1 cellular context compared by ENCODE assay signal in the genomic region with DNA sequence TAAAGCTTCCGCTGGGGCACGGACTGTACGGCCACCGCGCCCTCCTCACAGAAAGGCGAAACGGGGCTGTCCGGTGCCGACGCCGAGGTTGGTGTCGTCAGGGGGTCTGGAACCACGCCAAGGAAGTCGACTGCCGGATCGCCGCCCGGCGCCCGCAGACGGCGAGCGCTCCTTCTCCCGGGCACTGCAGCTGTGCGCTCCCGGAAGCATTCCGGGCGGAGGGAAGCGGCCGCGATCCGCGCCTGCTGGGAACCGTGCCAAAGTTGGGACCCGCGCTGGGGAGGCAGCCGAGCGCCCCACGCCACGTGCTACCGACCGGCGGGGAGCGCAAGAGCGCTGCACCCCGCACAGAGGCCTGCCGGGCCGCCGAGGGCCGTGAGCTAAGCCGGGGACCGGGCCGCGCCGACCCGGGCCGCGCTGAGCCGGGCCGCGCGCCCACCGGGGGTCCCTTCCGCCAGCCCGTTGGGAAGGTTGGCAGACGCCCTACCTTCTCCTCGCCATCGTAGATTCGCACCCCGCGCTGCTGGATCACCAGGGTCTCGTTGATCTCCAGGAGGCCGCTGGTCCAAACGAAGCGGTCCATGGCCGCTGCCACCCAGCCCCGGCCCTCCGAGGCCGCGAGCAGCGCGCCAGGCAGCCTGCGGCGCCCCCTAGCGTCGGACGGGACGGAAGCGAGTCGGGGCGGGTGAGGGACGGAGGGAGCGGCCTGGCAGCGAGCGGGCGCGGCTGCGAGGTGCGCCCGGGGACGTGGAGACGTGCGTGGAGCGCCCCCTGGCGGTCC.
TF ChIP-seq lines count a peak whose summit lies in the region.

A gene with protein sequence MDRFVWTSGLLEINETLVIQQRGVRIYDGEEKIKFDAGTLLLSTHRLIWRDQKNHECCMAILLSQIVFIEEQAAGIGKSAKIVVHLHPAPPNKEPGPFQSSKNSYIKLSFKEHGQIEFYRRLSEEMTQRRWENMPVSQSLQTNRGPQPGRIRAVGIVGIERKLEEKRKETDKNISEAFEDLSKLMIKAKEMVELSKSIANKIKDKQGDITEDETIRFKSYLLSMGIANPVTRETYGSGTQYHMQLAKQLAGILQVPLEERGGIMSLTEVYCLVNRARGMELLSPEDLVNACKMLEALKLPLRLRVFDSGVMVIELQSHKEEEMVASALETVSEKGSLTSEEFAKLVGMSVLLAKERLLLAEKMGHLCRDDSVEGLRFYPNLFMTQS (minus strand): TSS at position 623 of the 781 bp plus-strand sequence. CDS start 40 bp downstream, at position 583.

TF ChIP-seq in HepG2, 621 proteins besides CTCF, POLR2A, EP300 and RAD21 (continued from another document and continues in another):
- TF ChIP-seq ZBTB10 (CRISPR knock-in tag; IDR thresholded peaks at IDR 0.05; ENCODE audit: borderline replicate concordance) (no peak), SAP130 (CRISPR knock-in tag; IDR thresholded peaks at IDR 0.05; ENCODE audit: low read depth) (peak; percentile 76), MTERF4 (CRISPR knock-in tag; IDR thresholded peaks at IDR 0.05) (peak; percentile 79), RERE (CRISPR knock-in tag; IDR thresholded peaks at IDR 0.05; ENCODE audit: low read depth) (no peak), TCF12 (IDR thresholded peaks at IDR 0.05) (no peak), TCF12 (CRISPR knock-in tag; IDR thresholded peaks at IDR 0.05) (no peak), ZBTB8A (CRISPR knock-in tag; IDR thresholded peaks at IDR 0.05; ENCODE audit: borderline replicate concordance, low read depth) (no peak), ELF4 (CRISPR knock-in tag; IDR thresholded peaks at IDR 0.05; ENCODE audit: borderline replicate concordance) (0 out of 2 replicates have a peak, but pooled peaks have one; percentile 42), ZNF550 (CRISPR knock-in tag; IDR thresholded peaks at IDR 0.05; ENCODE audit: borderline replicate concordance) (no peak), KDM6A (CRISPR knock-in tag; IDR thresholded peaks at IDR 0.05; ENCODE audit: low read depth) (no peak), TRIM24 (CRISPR knock-in tag; IDR thresholded peaks at IDR 0.05) (no peak), SP4 (CRISPR knock-in tag; IDR thresholded peaks at IDR 0.05) (peak; percentile 64), MAF1 (CRISPR knock-in tag; IDR thresholded peaks at IDR 0.05; ENCODE audit: borderline replicate concordance) (peak; percentile 50; the same call in 1 of the 2 replicates), NR1H2 (CRISPR knock-in tag; IDR thresholded peaks at IDR 0.05; ENCODE audit: borderline replicate concordance, low read depth) (peak; percentile 38; the same call in 1 of the 2 replicates), SRSF1 (optimal IDR thresholded peaks at IDR 0.05; ENCODE audit: low read depth, low read length) (no peak), ZBTB7B (CRISPR knock-in tag; IDR thresholded peaks at IDR 0.05) (peak; percentile 10), RBAK (CRISPR knock-in tag; IDR thresholded peaks at IDR 0.05) (no peak), ATRX (CRISPR knock-in tag; IDR thresholded peaks at IDR 0.05; ENCODE audit: borderline replicate concordance) (no peak), ZFP82 (CRISPR knock-in tag; IDR thresholded peaks at IDR 0.05; ENCODE audit: borderline replicate concordance) (peak; percentile 98; the same call in 1 of the 2 replicates), CBX2 (IDR thresholded peaks at IDR 0.05; ENCODE audit: low read depth, low read length) (no peak), CBX2 (CRISPR knock-in tag; IDR thresholded peaks at IDR 0.05; ENCODE audit: low read depth) (0 out of 2 replicates have a peak, but pooled peaks have one; percentile 59), ZNF367 (CRISPR knock-in tag; IDR thresholded peaks at IDR 0.05; ENCODE audit: borderline replicate concordance) (peak; percentile 53; the same call in 1 of the 2 replicates), ZBTB7A (CRISPR knock-in tag; IDR thresholded peaks at IDR 0.05) (peak; percentile 71), HES4 (CRISPR knock-in tag; IDR thresholded peaks at IDR 0.05; ENCODE audit: borderline replicate concordance) (peak; percentile 95), ZNF691 (CRISPR knock-in tag; IDR thresholded peaks at IDR 0.05; ENCODE audit: borderline replicate concordance, low read depth) (peak; percentile 92), NFIC (IDR thresholded peaks at IDR 0.05; ENCODE audit: low read length) (peak; percentile 44; the same call in 1 of the 2 replicates), ZNF430 (CRISPR knock-in tag; IDR thresholded peaks at IDR 0.05) (no peak), KLF11 (CRISPR knock-in tag; IDR thresholded peaks at IDR 0.05) (no peak), ZNF7 (CRISPR knock-in tag; IDR thresholded peaks at IDR 0.05) (no peak), ZNF547 (CRISPR knock-in tag; IDR thresholded peaks at IDR 0.05) (peak; percentile 94), ZBTB20 (CRISPR knock-in tag; IDR thresholded peaks at IDR 0.05; ENCODE audit: borderline replicate concordance, low read depth) (peak; percentile 6; the same call in 1 of the 2 replicates), ARID3A (IDR thresholded peaks at IDR 0.05; ENCODE audit: low read depth, low read length) (peak; percentile 30; the same call in 1 of the 2 replicates), ZNF562 (CRISPR knock-in tag; IDR thresholded peaks at IDR 0.05; ENCODE audit: borderline replicate concordance) (no peak), FOXA3 (CRISPR knock-in tag; IDR thresholded peaks at IDR 0.05) (peak; percentile 60), ZNF160 (CRISPR knock-in tag; IDR thresholded peaks at IDR 0.05) (peak; percentile 56; the same call in 1 of the 2 replicates), SRY (CRISPR knock-in tag; IDR thresholded peaks at IDR 0.05) (peak; percentile 90), KLF6 (CRISPR knock-in tag; IDR thresholded peaks at IDR 0.05) (peak; percentile 59; the same call in 1 of the 2 replicates)
- TF ChIP-seq, protein P1, sequence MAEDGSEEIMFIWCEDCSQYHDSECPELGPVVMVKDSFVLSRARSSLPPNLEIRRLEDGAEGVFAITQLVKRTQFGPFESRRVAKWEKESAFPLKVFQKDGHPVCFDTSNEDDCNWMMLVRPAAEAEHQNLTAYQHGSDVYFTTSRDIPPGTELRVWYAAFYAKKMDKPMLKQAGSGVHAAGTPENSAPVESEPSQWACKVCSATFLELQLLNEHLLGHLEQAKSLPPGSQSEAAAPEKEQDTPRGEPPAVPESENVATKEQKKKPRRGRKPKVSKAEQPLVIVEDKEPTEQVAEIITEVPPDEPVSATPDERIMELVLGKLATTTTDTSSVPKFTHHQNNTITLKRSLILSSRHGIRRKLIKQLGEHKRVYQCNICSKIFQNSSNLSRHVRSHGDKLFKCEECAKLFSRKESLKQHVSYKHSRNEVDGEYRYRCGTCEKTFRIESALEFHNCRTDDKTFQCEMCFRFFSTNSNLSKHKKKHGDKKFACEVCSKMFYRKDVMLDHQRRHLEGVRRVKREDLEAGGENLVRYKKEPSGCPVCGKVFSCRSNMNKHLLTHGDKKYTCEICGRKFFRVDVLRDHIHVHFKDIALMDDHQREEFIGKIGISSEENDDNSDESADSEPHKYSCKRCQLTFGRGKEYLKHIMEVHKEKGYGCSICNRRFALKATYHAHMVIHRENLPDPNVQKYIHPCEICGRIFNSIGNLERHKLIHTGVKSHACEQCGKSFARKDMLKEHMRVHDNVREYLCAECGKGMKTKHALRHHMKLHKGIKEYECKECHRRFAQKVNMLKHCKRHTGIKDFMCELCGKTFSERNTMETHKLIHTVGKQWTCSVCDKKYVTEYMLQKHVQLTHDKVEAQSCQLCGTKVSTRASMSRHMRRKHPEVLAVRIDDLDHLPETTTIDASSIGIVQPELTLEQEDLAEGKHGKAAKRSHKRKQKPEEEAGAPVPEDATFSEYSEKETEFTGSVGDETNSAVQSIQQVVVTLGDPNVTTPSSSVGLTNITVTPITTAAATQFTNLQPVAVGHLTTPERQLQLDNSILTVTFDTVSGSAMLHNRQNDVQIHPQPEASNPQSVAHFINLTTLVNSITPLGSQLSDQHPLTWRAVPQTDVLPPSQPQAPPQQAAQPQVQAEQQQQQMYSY (CRISPR knock-in tag; IDR thresholded peaks at IDR 0.05), result no peak; the same call in 1 of the 2 replicates
- TF ChIP-seq, protein P2, sequence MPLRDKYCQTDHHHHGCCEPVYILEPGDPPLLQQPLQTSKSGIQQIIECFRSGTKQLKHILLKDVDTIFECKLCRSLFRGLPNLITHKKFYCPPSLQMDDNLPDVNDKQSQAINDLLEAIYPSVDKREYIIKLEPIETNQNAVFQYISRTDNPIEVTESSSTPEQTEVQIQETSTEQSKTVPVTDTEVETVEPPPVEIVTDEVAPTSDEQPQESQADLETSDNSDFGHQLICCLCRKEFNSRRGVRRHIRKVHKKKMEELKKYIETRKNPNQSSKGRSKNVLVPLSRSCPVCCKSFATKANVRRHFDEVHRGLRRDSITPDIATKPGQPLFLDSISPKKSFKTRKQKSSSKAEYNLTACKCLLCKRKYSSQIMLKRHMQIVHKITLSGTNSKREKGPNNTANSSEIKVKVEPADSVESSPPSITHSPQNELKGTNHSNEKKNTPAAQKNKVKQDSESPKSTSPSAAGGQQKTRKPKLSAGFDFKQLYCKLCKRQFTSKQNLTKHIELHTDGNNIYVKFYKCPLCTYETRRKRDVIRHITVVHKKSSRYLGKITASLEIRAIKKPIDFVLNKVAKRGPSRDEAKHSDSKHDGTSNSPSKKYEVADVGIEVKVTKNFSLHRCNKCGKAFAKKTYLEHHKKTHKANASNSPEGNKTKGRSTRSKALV (CRISPR knock-in tag; IDR thresholded peaks at IDR 0.05), result 0 out of 2 replicates have a peak, but pooled peaks have one; percentile 8
